17 cellular contexts compared by ENCODE assay signal in the genomic region with DNA sequence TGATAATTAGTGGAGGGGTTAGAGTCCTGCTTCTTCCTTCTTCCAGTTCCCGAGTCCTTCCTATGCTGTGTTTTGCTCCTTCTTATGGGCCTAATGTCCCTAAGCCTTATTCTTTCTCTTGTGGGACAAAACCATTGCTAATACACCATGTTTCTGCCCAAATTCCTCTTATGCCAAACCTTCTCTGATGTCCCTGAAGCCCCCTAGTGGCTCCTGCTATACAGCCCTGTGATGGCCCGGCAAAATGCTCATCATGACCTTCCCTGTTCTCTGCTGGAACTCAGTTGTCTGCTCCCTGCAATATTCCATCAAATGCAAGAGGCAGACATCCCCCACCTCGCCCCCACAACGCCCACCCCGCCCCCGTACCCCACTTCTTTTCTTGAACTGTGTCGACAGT.
A peak's percentile ranks its signal among the peaks of the same experiment; 100 is the strongest.
DNase-seq lines count a peak whose midpoint lies in the region; TF ChIP-seq lines count a peak whose summit lies in the region.
"Had no signal": no experiment of that assay in that cellular context is flagged by ENCODE, and none has a peak within 500 bp of the region (broad histone marks: within the 10 kb centered on the region; RNA-seq: fewer than 3 reads in every experiment).

No MANE protein-coding gene starts in this region.

- H2AK5ac ChIP-seq in mesendoderm (ENCODE audit: low read length): no peak overlapping the region

- no peak overlapping the region for H2BK120ac ChIP-seq in mesendoderm (ENCODE audit: low read depth, low read length)

- H3K18ac ChIP-seq in mesendoderm (ENCODE audit: low read length): no peak overlapping the region

- H3K27me3 ChIP-seq in BJ (ENCODE audit: control insufficient read depth, insufficient read depth, low read length): no peaks in the 10 kb centered on the region
- no peaks in the 10 kb centered on the region for H3K27me3 ChIP-seq in Karpas-422 (ENCODE audit: low read length)
- H3K27me3 ChIP-seq in mesendoderm (ENCODE audit: insufficient read depth, low read length, poor library complexity): no peaks in the 10 kb centered on the region
- H3K27me3 ChIP-seq: BLaER1 treated with 17β-estradiol and CSF1 and Interleukin-3, amounts not matched to agents 10 nM and 100 nM had no signal

- no peak overlapping the region for H3K23ac ChIP-seq in mesendoderm (ENCODE audit: low read length)

- peaks cover 21% of the 10 kb centered on the region for H3K36me3 ChIP-seq in BJ (ENCODE audit: control insufficient read depth, insufficient read depth, low read length)
- H3K36me3 ChIP-seq in Karpas-422 (ENCODE audit: insufficient read depth, low read length): no peaks in the 10 kb centered on the region
- no peaks in the 10 kb centered on the region for H3K36me3 ChIP-seq in mesendoderm (ENCODE audit: control insufficient read depth, insufficient read depth, low read length)
- H3K36me3 ChIP-seq: BLaER1 treated with 17β-estradiol and CSF1 and Interleukin-3, amounts not matched to agents 10 nM and 100 nM had no signal

- H3K27ac ChIP-seq in Karpas-422 (ENCODE audit: low read length) (no peak overlapping the region), mesendoderm (ENCODE audit: low read depth, low read length) (no peak overlapping the region), coronary artery (no peak overlapping the region)
- H3K27ac ChIP-seq: BLaER1 treated with 17β-estradiol and CSF1 and Interleukin-3, amounts not matched to agents 10 nM and 100 nM; skin epidermis had no signal

- in situ Hi-C loops in astrocyte of the cerebellum (cut with HindIII; ENCODE audit: low sequenced_read_pairs): no loop called here

- H3K4me3 ChIP-seq in BJ (ENCODE audit: low read depth, low read length) (no peak overlapping the region), Karpas-422 (ENCODE audit: low read length) (no peak overlapping the region), astrocyte of the cerebellum (ENCODE audit: low read depth, low read length) (no peak overlapping the region), mesendoderm (ENCODE audit: low read length) (no peak overlapping the region), coronary artery (no peak overlapping the region)
- H3K4me3 ChIP-seq: BLaER1 treated with 17β-estradiol and CSF1 and Interleukin-3, amounts not matched to agents 10 nM and 100 nM; skin epidermis had no signal

- H4K5ac ChIP-seq in mesendoderm (ENCODE audit: low read length): no peak overlapping the region

- no peak overlapping the region for H3K4me2 ChIP-seq in Karpas-422 (ENCODE audit: low read depth, low read length, poor library complexity, severe bottlenecking)
- H3K4me2 ChIP-seq in mesendoderm (ENCODE audit: low read length): no peak overlapping the region
- H3K4me2 ChIP-seq: BLaER1 treated with 17β-estradiol and CSF1 and Interleukin-3, amounts not matched to agents 10 nM and 100 nM had no signal

- H2BK15ac ChIP-seq in mesendoderm (replicated peaks; ENCODE audit: low read depth): no peak overlapping the region

- no peaks in the 10 kb centered on the region for H3K79me1 ChIP-seq in mesendoderm (ENCODE audit: low read length)

- H2AFZ ChIP-seq in Karpas-422 (ENCODE audit: low read length): no peak overlapping the region

- H3K9ac ChIP-seq in Karpas-422 (ENCODE audit: low read length): no peak overlapping the region
- no peak overlapping the region for H3K9ac ChIP-seq in mesendoderm (ENCODE audit: low read length)
- H3K9ac ChIP-seq: BLaER1 treated with 17β-estradiol and CSF1 and Interleukin-3, amounts not matched to agents 10 nM and 100 nM had no signal

- no peak for DNase-seq in BJ (ENCODE audit: low read depth)
- peak; percentile 67 for DNase-seq in Karpas-422
- DNase-seq in astrocyte of the cerebellum (ENCODE audit: low read depth): no peak
- DNase-seq in mesendoderm: peak; percentile 38
- DNase-seq in T-helper 2 cell: no peak
- DNase-seq in coronary artery (ENCODE audit: low spot score): no peak
- no peak for DNase-seq in NCI-H2171 treated with DMSO at 0.1 percent for 48 hours (lab: John Stamatoyannopoulos, UW)
- DNase-seq in NCI-H1417 (lab: John Stamatoyannopoulos, UW): no peak
- DNase-seq: activated CD4-positive, alpha-beta T cell treated with anti-CD3 and anti-CD28 coated beads, Interleukin-2, amount 10 ng/mL, durations not matched to agents 24 days and 14 days; activated T-cell treated with anti-CD3 and anti-CD28 coated beads, Interleukin-2, amount 50 U/mL, for 24 hours; mesenchymal stem cell; NCI-H2029 treated with DMSO at 0.1 percent for 48 hours; NCI-H69; SIG-M5; stimulated activated naive CD4-positive, alpha-beta T cell had no signal

- no peaks in the 10 kb centered on the region for H3K9me3 ChIP-seq in Karpas-422 (ENCODE audit: low read length)

- CTCF ChIA-PET in BJ (lab: Yijun Ruan, JAX): no interaction called here

- H3K79me2 ChIP-seq in Karpas-422 (ENCODE audit: low read length): no peaks in the 10 kb centered on the region
- H3K79me2 ChIP-seq in mesendoderm (ENCODE audit: control insufficient read depth, insufficient read depth, low read length): no peaks in the 10 kb centered on the region

- H4K20me1 ChIP-seq in Karpas-422 (ENCODE audit: insufficient read depth, low read depth, low read length): no peaks in the 10 kb centered on the region
- H4K20me1 ChIP-seq: BLaER1 treated with 17β-estradiol and CSF1 and Interleukin-3, amounts not matched to agents 10 nM and 100 nM had no signal

- no peak overlapping the region for H4K8ac ChIP-seq in mesendoderm (ENCODE audit: low read depth, low read length)

- no peaks in the 10 kb centered on the region for H3K4me1 ChIP-seq in Karpas-422 (ENCODE audit: low read length)
- H3K4me1 ChIP-seq in mesendoderm (ENCODE audit: control insufficient read depth, low read depth, low read length): no peaks in the 10 kb centered on the region
- H3K4me1 ChIP-seq: BLaER1 treated with 17β-estradiol and CSF1 and Interleukin-3, amounts not matched to agents 10 nM and 100 nM had no signal

- no peak overlapping the region for H3K56ac ChIP-seq in mesendoderm (ENCODE audit: low read length)

- POLR2A ChIA-PET in BJ (lab: Charles Lee): no interaction called here

- TF ChIP-seq CTCF in BJ (IDR thresholded peaks at IDR 0.05; ENCODE audit: insufficient read depth, low read depth, low read length) (peak; percentile 20; the same call in 1 of the 2 replicates), astrocyte of the cerebellum (IDR thresholded peaks at IDR 0.05; ENCODE audit: low read depth, low read length, missing control alignments) (peak; percentile 39), coronary artery (IDR thresholded peaks at IDR 0.05) (no peak)

- no CpG with 5 or more reads among the region's 7 CpGs for WGBS in mesendoderm (ENCODE audit: extremely low coverage, insufficient coverage, low lambda C conversion rate)

- no peak overlapping the region for H2BK5ac ChIP-seq in mesendoderm (ENCODE audit: low read length)

- no peaks in the 10 kb centered on the region for H3K9me2 ChIP-seq in Karpas-422 (replicated peaks; ENCODE audit: insufficient read depth, low read length)

- H3K4ac ChIP-seq in mesendoderm (ENCODE audit: low read depth, low read length): no peak overlapping the region

Comparison
In these comparisons a context has a peak if more than half of its experiments do, and no peak if none do; other contexts are left out.
1. DNase-seq: peak in Karpas-422 (single experiment) and mesendoderm (single experiment); none in BJ (single experiment), astrocyte of the cerebellum (single experiment), T-helper 2 cell (0 of 5), coronary artery (single experiment), NCI-H2171 treated with DMSO at 0.1 percent for 48 hours (single experiment) and NCI-H1417 (0 of 3).